1 cellular context compared by ENCODE assay signal in the genomic region with DNA sequence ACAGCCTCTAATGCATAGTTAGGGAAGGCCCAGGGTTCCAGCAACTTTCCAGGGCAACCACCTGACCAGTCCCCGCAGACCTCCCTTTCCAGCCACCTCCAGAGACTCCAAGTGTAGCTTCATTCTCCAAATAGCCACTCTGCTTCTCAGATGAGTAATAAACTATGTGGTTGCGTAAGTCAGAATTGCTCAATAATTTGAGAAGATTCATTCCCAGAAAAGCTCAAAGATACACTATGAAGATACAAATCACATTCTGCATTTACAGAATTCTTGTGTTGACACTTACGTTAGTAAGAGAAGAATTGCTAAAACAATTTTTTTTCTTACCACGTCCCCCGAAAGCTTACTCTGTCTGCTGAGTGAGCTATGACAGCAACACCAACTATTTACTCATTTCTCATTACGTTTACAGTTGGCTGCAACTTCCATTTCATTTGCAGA.
TF ChIP-seq lines count a peak whose summit lies in the region.

No MANE protein-coding gene starts in this region.

TF ChIP-seq in HEK293, 187 proteins besides CTCF, POLR2A, EP300 and RAD21 (continued from another document):
- TF ChIP-seq, protein P1, sequence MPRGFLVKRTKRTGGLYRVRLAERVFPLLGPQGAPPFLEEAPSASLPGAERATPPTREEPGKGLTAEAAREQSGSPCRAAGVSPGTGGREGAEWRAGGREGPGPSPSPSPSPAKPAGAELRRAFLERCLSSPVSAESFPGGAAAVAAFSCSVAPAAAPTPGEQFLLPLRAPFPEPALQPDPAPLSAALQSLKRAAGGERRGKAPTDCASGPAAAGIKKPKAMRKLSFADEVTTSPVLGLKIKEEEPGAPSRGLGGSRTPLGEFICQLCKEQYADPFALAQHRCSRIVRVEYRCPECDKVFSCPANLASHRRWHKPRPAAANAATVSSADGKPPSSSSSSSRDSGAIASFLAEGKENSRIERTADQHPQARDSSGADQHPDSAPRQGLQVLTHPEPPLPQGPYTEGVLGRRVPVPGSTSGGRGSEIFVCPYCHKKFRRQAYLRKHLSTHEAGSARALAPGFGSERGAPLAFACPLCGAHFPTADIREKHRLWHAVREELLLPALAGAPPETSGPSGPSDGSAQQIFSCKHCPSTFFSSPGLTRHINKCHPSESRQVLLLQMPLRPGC (tag by site-specific recombination; IDR thresholded peaks at IDR 0.05), result no peak
- TF ChIP-seq ZNF2 (tag by site-specific recombination; IDR thresholded peaks at IDR 0.05) (no peak), MYNN (tag by site-specific recombination; IDR thresholded peaks at IDR 0.05; ENCODE audit: borderline replicate concordance) (no peak), AEBP2 (tag by site-specific recombination; IDR thresholded peaks at IDR 0.05; ENCODE audit: borderline replicate concordance) (no peak), ZNF133 (tag by site-specific recombination; IDR thresholded peaks at IDR 0.05) (no peak), ZBTB7A (tag by site-specific recombination; IDR thresholded peaks at IDR 0.05; ENCODE audit: low read depth) (no peak), HOXC10 (CRISPR knock-in tag; IDR thresholded peaks at IDR 0.05) (no peak), ZNF529 (tag by site-specific recombination; IDR thresholded peaks at IDR 0.05; ENCODE audit: insufficient replicate concordance) (no peak), PATZ1 (tag by site-specific recombination; IDR thresholded peaks at IDR 0.05) (no peak), ZNF747 (tag by site-specific recombination; IDR thresholded peaks at IDR 0.05) (no peak), ZNF114 (tag by site-specific recombination; IDR thresholded peaks at IDR 0.05) (no peak), ZNF10 (tag by site-specific recombination; IDR thresholded peaks at IDR 0.05) (no peak), ZNF473 (tag by site-specific recombination; IDR thresholded peaks at IDR 0.05) (no peak), ZNF24 (tag by site-specific recombination; IDR thresholded peaks at IDR 0.05) (no peak), ZNF174 (tag by site-specific recombination; IDR thresholded peaks at IDR 0.05) (no peak), SP7 (tag by site-specific recombination; IDR thresholded peaks at IDR 0.05) (0 out of 2 replicates have a peak, but pooled peaks have one; percentile 20), ZNF26 (tag by site-specific recombination; IDR thresholded peaks at IDR 0.05) (no peak), ZNF394 (tag by site-specific recombination; IDR thresholded peaks at IDR 0.05; ENCODE audit: borderline replicate concordance) (no peak), ZNF391 (tag by site-specific recombination; IDR thresholded peaks at IDR 0.05; ENCODE audit: borderline replicate concordance, low read depth) (no peak), ZNF629 (tag by site-specific recombination; IDR thresholded peaks at IDR 0.05) (0 out of 2 replicates have a peak, but pooled peaks have one; percentile 37), ZBTB17 (tag by site-specific recombination; IDR thresholded peaks at IDR 0.05) (no peak), ZNF132 (tag by site-specific recombination; IDR thresholded peaks at IDR 0.05; ENCODE audit: borderline replicate concordance) (no peak), ZNF416 (tag by site-specific recombination; IDR thresholded peaks at IDR 0.05) (no peak), ZNF112 (tag by site-specific recombination; IDR thresholded peaks at IDR 0.05) (no peak), ZNF510 (tag by site-specific recombination; IDR thresholded peaks at IDR 0.05; ENCODE audit: insufficient replicate concordance) (no peak), SCRT2 (tag by site-specific recombination; IDR thresholded peaks at IDR 0.05) (no peak), PRDM6 (tag by site-specific recombination; IDR thresholded peaks at IDR 0.05) (peak; percentile 72), ZNF266 (tag by site-specific recombination; IDR thresholded peaks at IDR 0.05; ENCODE audit: low read depth) (peak; percentile 50; the same call in 1 of the 2 replicates), ZSCAN23 (tag by site-specific recombination; IDR thresholded peaks at IDR 0.05) (no peak), ZNF530 (tag by site-specific recombination; IDR thresholded peaks at IDR 0.05; ENCODE audit: low read depth) (no peak), ZEB2 (tag by site-specific recombination; IDR thresholded peaks at IDR 0.05) (0 out of 2 replicates have a peak, but pooled peaks have one; percentile 21)
- TF ChIP-seq, protein P2, sequence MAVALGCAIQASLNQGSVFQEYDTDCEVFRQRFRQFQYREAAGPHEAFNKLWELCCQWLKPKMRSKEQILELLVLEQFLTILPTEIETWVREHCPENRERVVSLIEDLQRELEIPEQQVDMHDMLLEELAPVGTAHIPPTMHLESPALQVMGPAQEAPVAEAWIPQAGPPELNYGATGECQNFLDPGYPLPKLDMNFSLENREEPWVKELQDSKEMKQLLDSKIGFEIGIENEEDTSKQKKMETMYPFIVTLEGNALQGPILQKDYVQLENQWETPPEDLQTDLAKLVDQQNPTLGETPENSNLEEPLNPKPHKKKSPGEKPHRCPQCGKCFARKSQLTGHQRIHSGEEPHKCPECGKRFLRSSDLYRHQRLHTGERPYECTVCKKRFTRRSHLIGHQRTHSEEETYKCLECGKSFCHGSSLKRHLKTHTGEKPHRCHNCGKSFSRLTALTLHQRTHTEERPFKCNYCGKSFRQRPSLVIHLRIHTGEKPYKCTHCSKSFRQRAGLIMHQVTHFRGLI (tag by site-specific recombination; IDR thresholded peaks at IDR 0.05), result no peak
- TF ChIP-seq, protein P3, sequence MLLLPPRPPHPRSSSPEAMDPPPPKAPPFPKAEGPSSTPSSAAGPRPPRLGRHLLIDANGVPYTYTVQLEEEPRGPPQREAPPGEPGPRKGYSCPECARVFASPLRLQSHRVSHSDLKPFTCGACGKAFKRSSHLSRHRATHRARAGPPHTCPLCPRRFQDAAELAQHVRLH (tag by site-specific recombination; IDR thresholded peaks at IDR 0.05), result no peak
